ENCODE assay signal across 2 cellular contexts in genomic region chr17:81151039-81151677, GRCh38.
TF ChIP-seq lines count a peak whose summit lies in the region.

No MANE protein-coding gene starts in this region.

TF ChIP-seq in H1, 55 proteins besides CTCF, POLR2A, EP300 and RAD21:
- TF ChIP-seq, protein P1, sequence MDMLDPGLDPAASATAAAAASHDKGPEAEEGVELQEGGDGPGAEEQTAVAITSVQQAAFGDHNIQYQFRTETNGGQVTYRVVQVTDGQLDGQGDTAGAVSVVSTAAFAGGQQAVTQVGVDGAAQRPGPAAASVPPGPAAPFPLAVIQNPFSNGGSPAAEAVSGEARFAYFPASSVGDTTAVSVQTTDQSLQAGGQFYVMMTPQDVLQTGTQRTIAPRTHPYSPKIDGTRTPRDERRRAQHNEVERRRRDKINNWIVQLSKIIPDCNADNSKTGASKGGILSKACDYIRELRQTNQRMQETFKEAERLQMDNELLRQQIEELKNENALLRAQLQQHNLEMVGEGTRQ (IDR thresholded peaks at IDR 0.05; ENCODE audit: low read length), result no peak
- TF ChIP-seq CREB1 (IDR thresholded peaks at IDR 0.05) (no peak), CHD2 (IDR thresholded peaks at IDR 0.05; ENCODE audit: low read length) (no peak), YY1 (IDR thresholded peaks at IDR 0.05; ENCODE audit: low read depth, low read length) (no peak), CBX5 (IDR thresholded peaks at IDR 0.05; ENCODE audit: low read depth, low read length) (no peak), TAF7 (optimal IDR thresholded peaks at IDR 0.05; ENCODE audit: borderline replicate concordance, low read depth, low read length) (no peak), PHF8 (conservative IDR thresholded peaks at IDR 0.05; ENCODE audit: low read depth, low read length) (no peak), JUND (IDR thresholded peaks at IDR 0.05; ENCODE audit: low read length) (no peak), SP1 (IDR thresholded peaks at IDR 0.05; ENCODE audit: low read depth, low read length) (no peak), SP4 (IDR thresholded peaks at IDR 0.05; ENCODE audit: low read length) (no peak), POU5F1 (IDR thresholded peaks at IDR 0.05; ENCODE audit: low read depth, low read length) (no peak), BCL11A (IDR thresholded peaks at IDR 0.05; ENCODE audit: low read depth in 2 of 2, low read length in 2 of 2) (no peak), TAF1 (IDR thresholded peaks at IDR 0.05; ENCODE audit: low read depth, low read length) (no peak), CHD7 (IDR thresholded peaks at IDR 0.05; ENCODE audit: insufficient replicate concordance, low read length) (no peak), RNF2 (IDR thresholded peaks at IDR 0.05; ENCODE audit: borderline replicate concordance, low read depth, low read length, missing control alignments, poor library complexity, severe bottlenecking) (no peak), BRCA1 (IDR thresholded peaks at IDR 0.05; ENCODE audit: low read depth, low read length) (no peak), SP2 (IDR thresholded peaks at IDR 0.05; ENCODE audit: low read length) (no peak), KDM1A (IDR thresholded peaks at IDR 0.05; ENCODE audit: borderline replicate concordance, low read length) (no peak), SIX5 (IDR thresholded peaks at IDR 0.05; ENCODE audit: low read depth, low read length) (no peak)

TF ChIP-seq in WTC11, 78 proteins besides CTCF, POLR2A, EP300 and RAD21:
- TF ChIP-seq SP1 (CRISPR knock-in tag; conservative IDR thresholded peaks at IDR 0.05) (no peak), GTF2I (CRISPR knock-in tag; conservative IDR thresholded peaks at IDR 0.05) (no peak), FOXJ3 (CRISPR knock-in tag; IDR thresholded peaks at IDR 0.05; ENCODE audit: borderline replicate concordance) (no peak), ESRRA (CRISPR knock-in tag; IDR thresholded peaks at IDR 0.05; ENCODE audit: borderline replicate concordance) (no peak), ZNF671 (CRISPR knock-in tag; IDR thresholded peaks at IDR 0.05) (no peak), ZNF423 (CRISPR knock-in tag; IDR thresholded peaks at IDR 0.05) (no peak), GABPB1 (CRISPR knock-in tag; IDR thresholded peaks at IDR 0.05) (no peak), E2F4 (CRISPR knock-in tag; IDR thresholded peaks at IDR 0.05; ENCODE audit: borderline replicate concordance, low read depth) (no peak), ETV6 (CRISPR knock-in tag; IDR thresholded peaks at IDR 0.05) (no peak), ZNF532 (CRISPR knock-in tag; IDR thresholded peaks at IDR 0.05; ENCODE audit: borderline replicate concordance) (no peak), FOXP1 (CRISPR knock-in tag; IDR thresholded peaks at IDR 0.05; ENCODE audit: borderline replicate concordance) (no peak)
- TF ChIP-seq, protein P2, sequence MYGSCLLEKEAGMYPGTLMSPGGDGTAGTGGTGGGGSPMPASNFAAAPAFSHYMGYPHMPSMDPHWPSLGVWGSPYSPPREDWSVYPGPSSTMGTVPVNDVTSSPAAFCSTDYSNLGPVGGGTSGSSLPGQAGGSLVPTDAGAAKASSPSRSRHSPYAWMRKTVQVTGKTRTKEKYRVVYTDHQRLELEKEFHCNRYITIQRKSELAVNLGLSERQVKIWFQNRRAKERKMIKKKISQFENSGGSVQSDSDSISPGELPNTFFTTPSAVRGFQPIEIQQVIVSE (CRISPR knock-in tag; IDR thresholded peaks at IDR 0.05; ENCODE audit: borderline replicate concordance), result no peak
- TF ChIP-seq, protein P1 (CRISPR knock-in tag; IDR thresholded peaks at IDR 0.05), result no peak
- TF ChIP-seq, protein P3, sequence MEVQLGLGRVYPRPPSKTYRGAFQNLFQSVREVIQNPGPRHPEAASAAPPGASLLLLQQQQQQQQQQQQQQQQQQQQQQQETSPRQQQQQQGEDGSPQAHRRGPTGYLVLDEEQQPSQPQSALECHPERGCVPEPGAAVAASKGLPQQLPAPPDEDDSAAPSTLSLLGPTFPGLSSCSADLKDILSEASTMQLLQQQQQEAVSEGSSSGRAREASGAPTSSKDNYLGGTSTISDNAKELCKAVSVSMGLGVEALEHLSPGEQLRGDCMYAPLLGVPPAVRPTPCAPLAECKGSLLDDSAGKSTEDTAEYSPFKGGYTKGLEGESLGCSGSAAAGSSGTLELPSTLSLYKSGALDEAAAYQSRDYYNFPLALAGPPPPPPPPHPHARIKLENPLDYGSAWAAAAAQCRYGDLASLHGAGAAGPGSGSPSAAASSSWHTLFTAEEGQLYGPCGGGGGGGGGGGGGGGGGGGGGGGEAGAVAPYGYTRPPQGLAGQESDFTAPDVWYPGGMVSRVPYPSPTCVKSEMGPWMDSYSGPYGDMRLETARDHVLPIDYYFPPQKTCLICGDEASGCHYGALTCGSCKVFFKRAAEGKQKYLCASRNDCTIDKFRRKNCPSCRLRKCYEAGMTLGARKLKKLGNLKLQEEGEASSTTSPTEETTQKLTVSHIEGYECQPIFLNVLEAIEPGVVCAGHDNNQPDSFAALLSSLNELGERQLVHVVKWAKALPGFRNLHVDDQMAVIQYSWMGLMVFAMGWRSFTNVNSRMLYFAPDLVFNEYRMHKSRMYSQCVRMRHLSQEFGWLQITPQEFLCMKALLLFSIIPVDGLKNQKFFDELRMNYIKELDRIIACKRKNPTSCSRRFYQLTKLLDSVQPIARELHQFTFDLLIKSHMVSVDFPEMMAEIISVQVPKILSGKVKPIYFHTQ (CRISPR knock-in tag; IDR thresholded peaks at IDR 0.05), result no peak
